Comparison of ENCODE assay signal across 17 cellular contexts in genomic region chr22:23213581-23214341, GRCh38. TPM values are rescaled to one million over a fixed set of nuclear protein-coding genes. Genes with fewer than 3 reads are reported as not detected.
DNase-seq lines count a peak whose midpoint lies in the region; ATAC-seq and TF ChIP-seq lines count a peak whose summit lies in the region.
"Had no signal": no experiment of that assay in that cellular context is flagged by ENCODE, and none has a peak within 500 bp of the region (broad histone marks: within the 10 kb centered on the region; RNA-seq: fewer than 3 reads in every experiment).

No MANE protein-coding gene starts in this region.

- H3K9me3 ChIP-seq in OCI-LY7 (ENCODE audit: low read length) (no peaks in the 10 kb centered on the region), sigmoid colon (no peaks in the 10 kb centered on the region), body of pancreas (no peaks in the 10 kb centered on the region)
- H3K9me3 ChIP-seq: prostate gland, vagina had no signal

- H3K4me3 Mint-ChIP-seq in activated naive CD4-positive, alpha-beta T cell treated with anti-CD3 and anti-CD28 coated beads, Interleukin-2, amount 50 U/mL, for 24 hours: peak overlapping the region; percentile 23
- no peak overlapping the region for H3K4me3 Mint-ChIP-seq in activated naive CD4-positive, alpha-beta T cell treated with anti-CD3 and anti-CD28 coated beads for 36 hours
- H3K4me3 Mint-ChIP-seq in central memory CD8-positive, alpha-beta T cell: no peak overlapping the region

- DNase-seq in activated naive CD4-positive, alpha-beta T cell treated with anti-CD3 and anti-CD28 coated beads for 36 hours: no peak
- DNase-seq in OCI-LY7 (ENCODE audit: low spot score) (no peak), sigmoid colon (no peak), NCI-H187 treated with DMSO at 0.1 percent for 48 hours (lab: John Stamatoyannopoulos, UW) (no peak), HK-2 (ENCODE audit: unreplicated experiment) (no peak), body of pancreas (no peak)
- no peak for DNase-seq in central memory CD8-positive, alpha-beta T cell (ENCODE audit: low spot score in 2 of 2)
- DNase-seq: activated CD4-positive, alpha-beta T cell treated with anti-CD3 and anti-CD28 coated beads, Interleukin-2, amount 50 U/mL, for 4 hours; activated effector memory CD4-positive, alpha-beta T cell treated with anti-CD3 and anti-CD28 coated beads, Interleukin-2, amount 50 U/mL, for 16 hours; Calu3; left colon; NCI-H1048; NCI-H774; RPMI8226 had no signal

- no peaks in the 10 kb centered on the region for H3K27me3 ChIP-seq in sigmoid colon
- no peaks in the 10 kb centered on the region for H3K27me3 ChIP-seq in body of pancreas
- H3K27me3 ChIP-seq: vagina had no signal

- H3K27ac Mint-ChIP-seq in activated naive CD4-positive, alpha-beta T cell treated with anti-CD3 and anti-CD28 coated beads, Interleukin-2, amount 50 U/mL, for 24 hours: peak overlapping the region; percentile 92
- no peak overlapping the region for H3K27ac Mint-ChIP-seq in activated naive CD4-positive, alpha-beta T cell treated with anti-CD3 and anti-CD28 coated beads for 36 hours
- H3K27ac Mint-ChIP-seq in central memory CD8-positive, alpha-beta T cell (ENCODE audit: low read depth): peak overlapping the region; percentile 85

- peaks cover 5% of the 10 kb centered on the region for H3K36me3 Mint-ChIP-seq in activated naive CD4-positive, alpha-beta T cell treated with anti-CD3 and anti-CD28 coated beads, Interleukin-2, amount 50 U/mL, for 24 hours
- peaks cover 4% of the 10 kb centered on the region for H3K36me3 Mint-ChIP-seq in activated naive CD4-positive, alpha-beta T cell treated with anti-CD3 and anti-CD28 coated beads for 36 hours (ENCODE audit: low read depth)
- peaks cover 19% of the 10 kb centered on the region for H3K36me3 Mint-ChIP-seq in central memory CD8-positive, alpha-beta T cell (ENCODE audit: insufficient read depth)

- no peaks in the 10 kb centered on the region for H3K27me3 Mint-ChIP-seq in activated naive CD4-positive, alpha-beta T cell treated with anti-CD3 and anti-CD28 coated beads, Interleukin-2, amount 50 U/mL, for 24 hours
- H3K27me3 Mint-ChIP-seq in activated naive CD4-positive, alpha-beta T cell treated with anti-CD3 and anti-CD28 coated beads for 36 hours (ENCODE audit: low read depth): no peaks in the 10 kb centered on the region
- H3K27me3 Mint-ChIP-seq in central memory CD8-positive, alpha-beta T cell: no peaks in the 10 kb centered on the region

- H2AFZ ChIP-seq in OCI-LY7 (ENCODE audit: low read length): no peak overlapping the region

- no peaks in the 10 kb centered on the region; the same call in 1 of the 2 replicates for H3K36me3 ChIP-seq in OCI-LY7 (ENCODE audit: insufficient read depth, low read length)
- H3K36me3 ChIP-seq in sigmoid colon: no peaks in the 10 kb centered on the region
- H3K36me3 ChIP-seq in body of pancreas (replicated peaks in 1 of 2; ENCODE audit: insufficient read depth in 1 of 2, low read depth in 2 of 2): no peaks in the 10 kb centered on the region
- H3K36me3 ChIP-seq: prostate gland, vagina had no signal

- no TSS peak for BruUV-seq in OCI-LY7 (replicated peaks; lab: Mats Ljungman, UMichigan)

- no peak for TF ChIP-seq POLR2A in sigmoid colon (IDR thresholded peaks at IDR 0.05)
- no peak for TF ChIP-seq POLR2A in body of pancreas (IDR thresholded peaks at IDR 0.05)

- H3K27ac ChIP-seq in OCI-LY7 (ENCODE audit: low read depth, low read length, poor library complexity, severe bottlenecking) (no peak overlapping the region), sigmoid colon (peak overlapping the region in 3 of 4 donors; percentile 43 to 47 (median 45)), body of pancreas (no peak overlapping the region)
- H3K27ac ChIP-seq: prostate gland, vagina had no signal

- ATAC-seq in central memory CD8-positive, alpha-beta T cell (replicated peaks; ENCODE audit: extremely low read depth, poor library complexity, severe bottlenecking): no peak
- ATAC-seq in body of pancreas: no peak

- H3K4me2 ChIP-seq in OCI-LY7 (ENCODE audit: low read length): peak overlapping the region; percentile 55

- H3K79me2 ChIP-seq in OCI-LY7 (ENCODE audit: insufficient read depth, low read depth, low read length): peaks cover 26% of the 10 kb centered on the region; the same call in 1 of the 2 replicates

- WGBS in sigmoid colon, 2 donors: 63 to 71% methylated on average over 11 of the region's 11 CpGs
- 70 to 74% methylated on average over 11 of the region's 11 CpGs for WGBS in body of pancreas, 2 donors

- POLR2A ChIA-PET in OCI-LY7 (lab: Charles Lee): interaction anchor here (0.5 to 2.1 kb wide), 2 partner anchors 13 to 30 kb away, joined by 3 to 5 read pairs; no protein-coding TSS in a partner anchor

- peaks cover 79% of the 10 kb centered on the region for H3K4me1 ChIP-seq in OCI-LY7 (ENCODE audit: insufficient read depth, low read length, poor library complexity, severe bottlenecking)
- H3K4me1 ChIP-seq in sigmoid colon: peaks cover 0 to 79% (median 61%) of the 10 kb centered on the region in 4 donors
- H3K4me1 ChIP-seq in body of pancreas: peaks cover 59% of the 10 kb centered on the region
- H3K4me1 ChIP-seq: prostate gland had no signal

- peaks cover 80% of the 10 kb centered on the region for H3K4me1 Mint-ChIP-seq in activated naive CD4-positive, alpha-beta T cell treated with anti-CD3 and anti-CD28 coated beads, Interleukin-2, amount 50 U/mL, for 24 hours
- peaks cover 71% of the 10 kb centered on the region for H3K4me1 Mint-ChIP-seq in activated naive CD4-positive, alpha-beta T cell treated with anti-CD3 and anti-CD28 coated beads for 36 hours (ENCODE audit: low read depth)
- peaks cover 79% of the 10 kb centered on the region for H3K4me1 Mint-ChIP-seq in central memory CD8-positive, alpha-beta T cell

- TF ChIP-seq CTCF in OCI-LY7 (conservative IDR thresholded peaks at IDR 0.05; ENCODE audit: low read length): no peak
- TF ChIP-seq CTCF in sigmoid colon (IDR thresholded peaks at IDR 0.05): no peak
- TF ChIP-seq CTCF in body of pancreas (IDR thresholded peaks at IDR 0.05): no peak

- no peak for TF ChIP-seq EP300 in sigmoid colon (IDR thresholded peaks at IDR 0.05)

- no peaks in the 10 kb centered on the region for H3K9me2 ChIP-seq in OCI-LY7 (ENCODE audit: insufficient read depth, low read length)

- intact Hi-C loops in activated naive CD4-positive, alpha-beta T cell treated with anti-CD3 and anti-CD28 coated beads for 36 hours (cut with micrococcal nuclease): no loop called here
- intact Hi-C loops in OCI-LY7 (cut with micrococcal nuclease; ENCODE audit: unreplicated experiment) (no loop called here), sigmoid colon (cut with DNase I) (no loop called here), body of pancreas (cut with DNase I) (no loop called here)

- no peaks in the 10 kb centered on the region; the same call in 1 of the 2 replicates for H4K20me1 ChIP-seq in OCI-LY7 (ENCODE audit: insufficient read depth, low read length)

- CTCF ChIA-PET in activated naive CD4-positive, alpha-beta T cell treated with anti-CD3 and anti-CD28 coated beads for 36 hours (lab: Charles Lee): interaction anchor here (2.1 kb wide), 1 partner anchor 37 kb away, joined by 6 read pairs; no protein-coding TSS in a partner anchor
- CTCF ChIA-PET in OCI-LY7 (lab: Charles Lee; ENCODE audit: unreplicated experiment): no interaction called here

- no peaks in the 10 kb centered on the region for H3K9me3 Mint-ChIP-seq in activated naive CD4-positive, alpha-beta T cell treated with anti-CD3 and anti-CD28 coated beads, Interleukin-2, amount 50 U/mL, for 24 hours
- no peaks in the 10 kb centered on the region for H3K9me3 Mint-ChIP-seq in activated naive CD4-positive, alpha-beta T cell treated with anti-CD3 and anti-CD28 coated beads for 36 hours
- no peaks in the 10 kb centered on the region for H3K9me3 Mint-ChIP-seq in central memory CD8-positive, alpha-beta T cell

- H3K4me3 ChIP-seq in OCI-LY7 (ENCODE audit: low read depth, low read length, poor library complexity, severe bottlenecking): no peak overlapping the region
- no peak overlapping the region for H3K4me3 ChIP-seq in sigmoid colon
- H3K4me3 ChIP-seq in body of pancreas: no peak overlapping the region
- H3K4me3 ChIP-seq: prostate gland, vagina had no signal

RNA-seq across cellular contexts. Expression of gene BCR, which starts 33.5 kb away (rescaled TPM):
- total RNA-seq in activated naive CD4-positive, alpha-beta T cell treated with anti-CD3 and anti-CD28 coated beads for 36 hours: 10 to 100 TPM; 62.3 to 63.3 TPM
- total RNA-seq in OCI-LY7 (2014; rRNA removed; shearing (Covaris generic)): 46.5 and 51.3 TPM in 2 replicates
- total RNA-seq in OCI-LY7 (2022) (38.7 and 42.2 TPM in 2 replicates), sigmoid colon (10 to 100 TPM; 13.2 to 39.9 (median 21.5) TPM), body of pancreas (10 to 100 TPM; 28.3 to 71.2 TPM)
- polyA plus RNA-seq in sigmoid colon: 10 to 100 TPM; 10.8 to 25.9 (median 10.9) TPM

Comparison
In these comparisons a context has a peak if more than half of its experiments do, and no peak if none do; other contexts are left out.
1. H3K27ac ChIP-seq: peak in sigmoid colon (3 of 4); none in OCI-LY7 (single experiment) and body of pancreas (0 of 4).